33 cellular contexts compared by ENCODE assay signal in the genomic region with DNA sequence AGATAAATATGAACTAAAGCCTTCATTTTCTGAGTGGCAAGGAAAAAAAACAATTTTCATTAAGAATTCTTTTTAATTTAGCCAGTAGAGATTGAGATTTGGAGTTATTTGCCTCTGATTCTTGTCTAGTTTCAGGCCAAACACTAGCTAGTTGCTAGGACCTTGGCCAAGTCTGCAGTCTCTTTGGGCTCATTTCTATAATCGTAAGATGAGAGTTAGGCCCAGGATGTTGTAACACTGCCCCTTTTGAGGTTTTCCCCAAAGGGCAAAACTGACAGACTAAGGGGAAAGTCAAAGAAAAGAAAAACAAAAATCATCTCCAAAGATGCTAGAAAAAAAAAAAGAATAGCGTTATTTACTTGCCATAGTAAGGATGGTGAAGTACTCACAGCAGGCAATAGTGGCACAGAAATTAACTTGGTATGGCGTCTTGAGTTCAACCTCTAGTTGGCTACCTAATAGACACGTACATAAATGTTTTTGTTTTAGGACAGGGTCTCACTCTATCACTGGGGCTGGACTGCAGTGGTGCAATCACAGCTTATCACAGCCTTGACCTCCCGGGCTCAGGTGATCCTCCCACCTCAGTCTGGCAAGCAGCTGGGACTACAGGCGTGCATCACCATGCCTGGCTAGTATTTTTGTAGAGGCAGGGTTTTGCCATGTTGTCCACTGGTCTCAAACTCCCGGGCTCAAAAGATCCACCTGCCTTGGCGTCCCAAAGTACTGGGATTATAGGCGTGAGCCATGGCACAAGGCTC. TPM values are rescaled to one million over a fixed set of nuclear protein-coding genes. Genes with fewer than 3 reads are reported as not detected.
DNase-seq lines count a peak whose midpoint lies in the region; ATAC-seq and TF ChIP-seq lines count a peak whose summit lies in the region.
"Had no signal": no experiment of that assay in that cellular context is flagged by ENCODE, and none has a peak within 500 bp of the region (broad histone marks: within the 10 kb centered on the region; RNA-seq: fewer than 3 reads in every experiment).

No MANE protein-coding gene starts in this region.

- TF ChIP-seq RAD21 in HCT116 (IDR thresholded peaks at IDR 0.05; ENCODE audit: low read depth) = no peak

- CTCF ChIA-PET in HCT116 (lab: Charles Lee) = no interaction called here

- no CpG with 5 or more reads among the region's 9 CpGs for WGBS in neuronal stem cell (ENCODE audit: extremely low coverage in 2 of 2, insufficient read length in 2 of 2, insufficient replicate concordance in 1 of 2), 2 donors

- RAD21 ChIA-PET in HCT116 (lab: Charles Lee; ENCODE audit: low non-redundant PET in 1 of 2, low total read pairs in 2 of 2, uncharacterized antibody in 2 of 2, unreplicated experiment in 2 of 2) = interaction anchor here in 1 of 2 experiments (0.6 kb wide), 1 partner anchor 15 kb away, joined by 3 read pairs; no protein-coding TSS in a partner anchor

- H3K27me3 Mint-ChIP-seq in brain = no peaks in the 10 kb centered on the region
- H3K27me3 Mint-ChIP-seq: activated CD4-positive, alpha-beta memory T cell treated with anti-CD3 and anti-CD28 coated beads, Interleukin-2, amount 10 ng/mL, durations not matched to agents 7 days and 5 days; activated T-helper 17 cell treated with anti-CD3 and anti-CD28 coated beads, Interleukin-2, amount 50 U/mL, for 72 hours; B cell; CD4-positive, alpha-beta memory T cell had no signal

- H2BK15ac ChIP-seq in neuronal stem cell (ENCODE audit: low read length) = no peak overlapping the region

- no peak overlapping the region for H4K8ac ChIP-seq in neuronal stem cell (ENCODE audit: low read depth, low read length)

- TF ChIP-seq CTCF in HCT116 (IDR thresholded peaks at IDR 0.05 in 2 of 3, conservative IDR thresholded peaks at IDR 0.05 in 1 of 3; ENCODE audit: borderline replicate concordance in 1 of 3, insufficient read depth in 1 of 3, low read depth in 2 of 3, low read length in 2 of 3) (no peak), brain (conservative IDR thresholded peaks at IDR 0.05) (no peak)

- peak overlapping the region in 4 of 5 experiments; percentile 36 to 72 (median 52) for H3K27ac Mint-ChIP-seq in brain
- H3K27ac Mint-ChIP-seq: activated CD4-positive, alpha-beta memory T cell treated with anti-CD3 and anti-CD28 coated beads, Interleukin-2, amount 10 ng/mL, durations not matched to agents 7 days and 5 days; activated T-helper 17 cell treated with anti-CD3 and anti-CD28 coated beads, Interleukin-2, amount 50 U/mL, for 72 hours; B cell; CD4-positive, alpha-beta memory T cell; T-helper 1 cell treated with Interleukin-12 subunit alpha and Interleukin-12 subunit beta and Interleukin-4 antibody, amounts not matched to agents 30 μg/mL and 1 μg/mL, for 36 hours had no signal

- H3K27ac ChIP-seq in HCT116 (ENCODE audit: low read depth, low read length) (no peak overlapping the region), neuronal stem cell (replicated peaks; ENCODE audit: low read length) (peak overlapping the region; percentile 39)
- H3K27ac ChIP-seq: brain microvascular endothelial cell, parathyroid adenoma, SK-N-MC, stomach, thyroid gland had no signal

- TF ChIP-seq POLR2A in HCT116 (IDR thresholded peaks at IDR 0.05; ENCODE audit: borderline replicate concordance, extremely low read depth, insufficient read depth, insufficient read length) = no peak

- POLR2A ChIA-PET in HCT116 (lab: Charles Lee) = no interaction called here

- no peak overlapping the region for H3K14ac ChIP-seq in neuronal stem cell (ENCODE audit: low read length)

- H3K4me1 ChIP-seq in HCT116 (ENCODE audit: control insufficient read depth in 1 of 2, insufficient read depth in 2 of 2, low read length in 2 of 2) (peaks cover 0 to 8% of the 10 kb centered on the region in 2 experiments; a peak in 2 of 4 replicates), neuronal stem cell (ENCODE audit: control insufficient read depth in 2 of 2, insufficient read depth in 1 of 2, low read depth in 1 of 2, low read length in 2 of 2) (peaks cover 0 to 2% of the 10 kb centered on the region in 2 donors)
- H3K4me1 ChIP-seq: parathyroid adenoma, stomach, uterus had no signal

- H3K4me1 Mint-ChIP-seq in brain = no peaks in the 10 kb centered on the region
- H3K4me1 Mint-ChIP-seq: B cell had no signal

- H3K4me3 ChIP-seq in HCT116 (replicated peaks in 1 of 2; ENCODE audit: low read depth in 1 of 2, low read length in 2 of 2) = no peak overlapping the region
- no peak overlapping the region for H3K4me3 ChIP-seq in neuronal stem cell (ENCODE audit: low read length in 2 of 2)
- H3K4me3 ChIP-seq: K562, lung, SK-N-MC, stomach, thyroid gland, uterus had no signal

- no TSS peak for BruUV-seq in HCT116 (replicated peaks; lab: Mats Ljungman, UMichigan)

- H4K20me1 ChIP-seq in HCT116 (ENCODE audit: insufficient read depth) = no peaks in the 10 kb centered on the region

- H3K4me3 Mint-ChIP-seq in brain = no peak overlapping the region
- H3K4me3 Mint-ChIP-seq: activated CD4-positive, alpha-beta memory T cell treated with anti-CD3 and anti-CD28 coated beads, Interleukin-2, amount 10 ng/mL, durations not matched to agents 7 days and 5 days; activated T-helper 17 cell treated with anti-CD3 and anti-CD28 coated beads, Interleukin-2, amount 50 U/mL, for 72 hours; B cell; CD4-positive, alpha-beta memory T cell; neural crest cell; T-helper 1 cell treated with Interleukin-12 subunit alpha and Interleukin-12 subunit beta and Interleukin-4 antibody, amounts not matched to agents 30 μg/mL and 1 μg/mL, for 36 hours had no signal

- H3K27me3 ChIP-seq in HCT116 (ENCODE audit: insufficient read depth, low read length) (no peaks in the 10 kb centered on the region), neuronal stem cell (ENCODE audit: control insufficient read depth in 3 of 3, insufficient read depth in 3 of 3, low read depth in 1 of 3, low read length in 3 of 3) (no peaks in the 10 kb centered on the region)
- H3K27me3 ChIP-seq: brain microvascular endothelial cell, stomach, thyroid gland, uterus had no signal

- H3K23ac ChIP-seq in neuronal stem cell (ENCODE audit: low read depth, low read length, poor library complexity) = no peak overlapping the region

- no peaks in the 10 kb centered on the region for H3K9me2 ChIP-seq in HCT116 (ENCODE audit: insufficient read depth)

- H2BK5ac ChIP-seq in neuronal stem cell (ENCODE audit: low read length) = no peak overlapping the region

- no peak overlapping the region for H2AK5ac ChIP-seq in neuronal stem cell (ENCODE audit: low read depth, low read length)

- H3K79me1 ChIP-seq in neuronal stem cell (ENCODE audit: low read depth, low read length) = no peaks in the 10 kb centered on the region

- H3K9me3 ChIP-seq in HCT116 (ENCODE audit: control insufficient read depth in 1 of 2, insufficient read depth in 1 of 2, low read depth in 1 of 2, low read length in 2 of 2) = no peaks in the 10 kb centered on the region
- H3K9me3 ChIP-seq in neuronal stem cell (replicated peaks in 1 of 2; ENCODE audit: control insufficient read depth in 2 of 2, insufficient read depth in 1 of 2, low read depth in 1 of 2, low read length in 2 of 2) = no peaks in the 10 kb centered on the region
- H3K9me3 ChIP-seq: stomach, thyroid gland, uterus had no signal

- H3K9me3 Mint-ChIP-seq in brain = no peaks in the 10 kb centered on the region
- H3K9me3 Mint-ChIP-seq: activated CD4-positive, alpha-beta memory T cell treated with anti-CD3 and anti-CD28 coated beads, Interleukin-2, amount 10 ng/mL, durations not matched to agents 7 days and 5 days; activated T-helper 17 cell treated with anti-CD3 and anti-CD28 coated beads, Interleukin-2, amount 50 U/mL, for 72 hours; CD4-positive, alpha-beta memory T cell; neural crest cell; T-helper 1 cell treated with Interleukin-12 subunit alpha and Interleukin-12 subunit beta and Interleukin-4 antibody, amounts not matched to agents 30 μg/mL and 1 μg/mL, for 36 hours had no signal

- H3K79me2 ChIP-seq in HCT116 (ENCODE audit: insufficient read depth, low read length) = no peaks in the 10 kb centered on the region
- H3K79me2 ChIP-seq: parathyroid adenoma had no signal

- H3K4me2 ChIP-seq in HCT116 (ENCODE audit: low read length) (no peak overlapping the region), neuronal stem cell (ENCODE audit: insufficient read depth, low read length, poor library complexity, severe bottlenecking) (no peak overlapping the region)

- H3K9ac ChIP-seq in HCT116 (ENCODE audit: low read length) = no peak overlapping the region
- no peak overlapping the region for H3K9ac ChIP-seq in neuronal stem cell (ENCODE audit: low read depth, low read length, poor library complexity)
- H3K9ac ChIP-seq: parathyroid adenoma had no signal

- DNase-seq in HCT116 (ENCODE audit: low read depth, low spot score) (no peak), left ventricle myocardium superior (no peak), neuronal stem cell (ENCODE audit: low spot score) (no peak), NCI-H526 treated with DMSO at 0.1 percent for 48 hours (lab: John Stamatoyannopoulos, UW) (no peak)
- DNase-seq: ACHN; activated CD4-positive, alpha-beta memory T cell treated with anti-CD3 and anti-CD28 coated beads, Interleukin-2, amount 10 ng/mL, durations not matched to agents 7 days and 5 days; activated CD8-positive, alpha-beta memory T cell treated with anti-CD3 and anti-CD28 coated beads, Interleukin-2, amount 50 U/mL, for 4 hours; activated naive CD4-positive, alpha-beta T cell treated with anti-CD3 and anti-CD28 coated beads, Interleukin-2, amount 50 U/mL, for 16 hours; amniotic stem cell; brain microvascular endothelial cell; CD4-positive, alpha-beta memory T cell; GOT3; head of caudate nucleus; NCI-H1092; NCI-H187; NCI-H446 treated with DMSO at 0.1 percent for 48 hours; NCI-H82; RPMI8226; stomach; thyroid gland; uterus had no signal

- no peak overlapping the region for H3K4ac ChIP-seq in neuronal stem cell (ENCODE audit: low read length)

- ATAC-seq in HCT116 (0 out of 2 replicates have a peak, but pooled peaks have one; percentile 18), left ventricle myocardium superior (peak; percentile 49), HG02763 (IDR thresholded peaks at IDR 0.05; ENCODE audit: unreplicated experiment) (no peak), HG02588 (IDR thresholded peaks at IDR 0.05; ENCODE audit: unreplicated experiment) (no peak)
- ATAC-seq: activated CD4-positive, CD25-positive, alpha-beta regulatory T cell treated with anti-CD3 and anti-CD28 coated beads, Interleukin-2, amount 50 U/mL, for 24 hours; activated T-helper 17 cell treated with anti-CD3 and anti-CD28 coated beads, Interleukin-2, amount 50 U/mL, for 72 hours; K562 had no signal

- H4K91ac ChIP-seq in neuronal stem cell (ENCODE audit: low read depth, low read length, poor library complexity) = no peak overlapping the region

- no peak overlapping the region for H3K18ac ChIP-seq in neuronal stem cell (ENCODE audit: low read length)

- H3K36me3 ChIP-seq in HCT116 (ENCODE audit: control insufficient read depth in 1 of 2, insufficient read depth in 2 of 2, low read length in 2 of 2) (peaks cover 4 to 6% of the 10 kb centered on the region in 2 experiments; a peak in 2 of 4 replicates), neuronal stem cell (replicated peaks in 1 of 2; ENCODE audit: control insufficient read depth in 2 of 2, insufficient read depth in 2 of 2, low read length in 2 of 2) (peaks cover 3 to 27% of the 10 kb centered on the region in 2 donors)
- H3K36me3 ChIP-seq: uterus had no signal

- no peak overlapping the region for H2BK120ac ChIP-seq in neuronal stem cell (ENCODE audit: low read depth, low read length)

- H2BK12ac ChIP-seq in neuronal stem cell (ENCODE audit: low read length) = no peak overlapping the region

- peaks cover 10% of the 10 kb centered on the region for H3K36me3 Mint-ChIP-seq in brain

- no peak overlapping the region for H2AFZ ChIP-seq in HCT116 (ENCODE audit: low read depth, low read length, poor library complexity, severe bottlenecking)
- H2AFZ ChIP-seq in neuronal stem cell (ENCODE audit: low read length) = no peak overlapping the region
- H2AFZ ChIP-seq: parathyroid adenoma had no signal

- intact Hi-C loops in HCT116 (cut with micrococcal nuclease) = no loop called here
- intact Hi-C loops in left ventricle myocardium superior (cut with micrococcal nuclease) = no loop called here

RNA-seq across cellular contexts. Expression of a gene that starts 23.0 kb away (rescaled TPM):
- total RNA-seq in HCT116 (2021; ENCODE audit: unreplicated experiment) = 39.2 TPM
- 27.1 and 37.8 TPM in 2 replicates for polyA plus RNA-seq in HCT116 (2012)
- 7.2 TPM for polyA plus RNA-seq in brain (ENCODE audit: insufficient read depth, low read depth, low replicate concordance)
- total RNA-seq in left ventricle myocardium superior = 13.7 TPM
- 36.8 TPM for polyA plus RNA-seq in neuronal stem cell (2013, experiment 1 of 2)
- polyA plus RNA-seq in neuronal stem cell (2013, experiment 2 of 2) = 36.8 TPM

RNA-seq across cellular contexts. Expression of a gene that starts 52.1 kb away (rescaled TPM):
- total RNA-seq in HCT116 (2021; ENCODE audit: unreplicated experiment) (365 TPM), left ventricle myocardium superior (119 TPM)
- 245 and 251 TPM in 2 replicates for polyA plus RNA-seq in HCT116 (2012)
- polyA plus RNA-seq in brain (ENCODE audit: insufficient read depth, low read depth, low replicate concordance) = 483 TPM
- polyA plus RNA-seq in neuronal stem cell (2013, experiment 1 of 2) = 433 TPM
- 430 TPM for polyA plus RNA-seq in neuronal stem cell (2013, experiment 2 of 2)

Comparison
In these comparisons a context has a peak if more than half of its experiments do, and no peak if none do; other contexts are left out.
1. ATAC-seq: peak in HCT116 (single experiment) and left ventricle myocardium superior (single experiment); none in HG02763 (single experiment) and HG02588 (single experiment).